Comparison of ENCODE assay signal across 22 cellular contexts in genomic region chr4:69589884-69590283, GRCh38. TPM values are rescaled to one million over a fixed set of nuclear protein-coding genes. Genes with fewer than 3 reads are reported as not detected.
A peak's percentile ranks its signal among the peaks of the same experiment; 100 is the strongest.
DNase-seq lines count a peak whose midpoint lies in the region; ATAC-seq and TF ChIP-seq lines count a peak whose summit lies in the region.
"Had no signal": no experiment of that assay in that cellular context is flagged by ENCODE, and none has a peak within 500 bp of the region (broad histone marks: within the 10 kb centered on the region; RNA-seq: fewer than 3 reads in every experiment).

No MANE protein-coding gene starts in this region.

- H3K9me3 Mint-ChIP-seq in GM23338, result no peaks in the 10 kb centered on the region

- H2AFZ ChIP-seq in GM23338 (peak overlapping the region; percentile 2; the same call in 1 of the 2 replicates), PC-3 (ENCODE audit: low read length) (no peak overlapping the region)

- no peak overlapping the region for H3K4me2 ChIP-seq in GM23338
- H3K4me2 ChIP-seq in PC-3 (ENCODE audit: low read length), result no peak overlapping the region

- intact Hi-C loops in PC-3 (cut with micrococcal nuclease), result no loop called here

- no peak overlapping the region for H3K9ac ChIP-seq in PC-3 (ENCODE audit: low read length)

- DNase-seq in GM23338 (ENCODE audit: low spot score), result no peak
- DNase-seq in H4 (ENCODE audit: low spot score), result peak; percentile 10
- peak; percentile 24 for DNase-seq in PC-3
- DNase-seq in epithelial cell of esophagus (ENCODE audit: low read depth), result peak; percentile 11
- no peak for DNase-seq in SW 1271 (lab: John Stamatoyannopoulos, UW)
- no peak for DNase-seq in cerebellar cortex (ENCODE audit: low spot score)
- no peak for DNase-seq in medulla oblongata (ENCODE audit: extremely low spot score)
- DNase-seq: ACHN; BE2C; C1 segment of cervical spinal cord; CD4-positive, CD25-positive, alpha-beta regulatory T cell; CD8-positive, alpha-beta memory T cell; COR-L47; DMS 273 treated with DMSO at 0.1 percent for 48 hours; DMS53; DND-41; EL; HCEC 1CT; IMR-90 had no signal

- no TSS peak for BruUV-seq in PC-3 (replicated peaks; lab: Mats Ljungman, UMichigan)

- TF ChIP-seq CTCF in GM23338 (conservative IDR thresholded peaks at IDR 0.05; ENCODE audit: low read depth in 2 of 2) (no peak), PC-3 (conservative IDR thresholded peaks at IDR 0.05; ENCODE audit: low read depth, low read length) (no peak), epithelial cell of esophagus (IDR thresholded peaks at IDR 0.05; ENCODE audit: insufficient read depth, low read depth, low read length, missing control alignments) (no peak)

- H3K27ac ChIP-seq in GM23338 (ENCODE audit: low read depth) (no peak overlapping the region), PC-3 (ENCODE audit: low read length) (no peak overlapping the region)
- H3K27ac ChIP-seq: HL-60 had no signal

- no peaks in the 10 kb centered on the region for H3K4me1 Mint-ChIP-seq in GM23338
- H3K4me1 Mint-ChIP-seq: CD4-positive, CD25-positive, alpha-beta regulatory T cell; CD8-positive, alpha-beta memory T cell had no signal

- H3K27me3 ChIP-seq in GM23338 (ENCODE audit: insufficient read depth) (no peaks in the 10 kb centered on the region), PC-3 (ENCODE audit: low read length) (no peaks in the 10 kb centered on the region)
- H3K27me3 ChIP-seq: BE2C had no signal

- H4K20me1 ChIP-seq in GM23338 (replicated peaks; ENCODE audit: insufficient read depth) (no peaks in the 10 kb centered on the region), PC-3 (ENCODE audit: low read length) (no peaks in the 10 kb centered on the region)

- no peaks in the 10 kb centered on the region for H3K9me2 ChIP-seq in GM23338 (ENCODE audit: insufficient read depth)
- no peaks in the 10 kb centered on the region for H3K9me2 ChIP-seq in PC-3 (replicated peaks; ENCODE audit: low read length)

- H3K27me3 Mint-ChIP-seq in GM23338 (ENCODE audit: insufficient read depth, low read depth, poor library complexity), result no peaks in the 10 kb centered on the region
- H3K27me3 Mint-ChIP-seq: CD4-positive, CD25-positive, alpha-beta regulatory T cell had no signal

- H3K4me1 ChIP-seq in GM23338 (ENCODE audit: insufficient read depth) (no peaks in the 10 kb centered on the region), PC-3 (ENCODE audit: insufficient read depth, low read length) (no peaks in the 10 kb centered on the region)
- H3K4me1 ChIP-seq: BE2C had no signal

- H3K27ac Mint-ChIP-seq in GM23338, result no peak overlapping the region
- H3K27ac Mint-ChIP-seq: CD4-positive, CD25-positive, alpha-beta regulatory T cell; CD8-positive, alpha-beta memory T cell had no signal

- no peaks in the 10 kb centered on the region for H3K9me3 ChIP-seq in PC-3 (ENCODE audit: low read length)
- H3K9me3 ChIP-seq: BE2C had no signal

- H3F3A ChIP-seq in GM23338 (replicated peaks; ENCODE audit: low read depth) (no peaks in the 10 kb centered on the region), PC-3 (ENCODE audit: low read length, unreplicated experiment) (no peaks in the 10 kb centered on the region)

- H3K36me3 ChIP-seq in GM23338 (ENCODE audit: insufficient read depth) (no peaks in the 10 kb centered on the region), PC-3 (ENCODE audit: low read depth, low read length) (no peaks in the 10 kb centered on the region)
- H3K36me3 ChIP-seq: BE2C had no signal

- H3K4me3 ChIP-seq in GM23338, result no peak overlapping the region
- no peak overlapping the region for H3K4me3 ChIP-seq in PC-3 (ENCODE audit: low read length)
- H3K4me3 ChIP-seq in epithelial cell of esophagus (ENCODE audit: low read length), result no peak overlapping the region
- H3K4me3 ChIP-seq: GM12878 had no signal

- CTCF ChIA-PET in PC-3 (lab: Charles Lee), result no interaction called here

- ATAC-seq in GM23338, result no peak
- ATAC-seq in PC-3, result peak; percentile 55; the same call in 1 of the 2 replicates
- ATAC-seq: GM12878 had no signal

- H3K36me3 Mint-ChIP-seq in GM23338 (ENCODE audit: low read depth), result no peaks in the 10 kb centered on the region
- H3K36me3 Mint-ChIP-seq: CD4-positive, CD25-positive, alpha-beta regulatory T cell; CD8-positive, alpha-beta memory T cell had no signal

- H3K4me3 Mint-ChIP-seq in GM23338, result no peak overlapping the region
- H3K4me3 Mint-ChIP-seq: CD4-positive, CD25-positive, alpha-beta regulatory T cell; CD8-positive, alpha-beta memory T cell had no signal

- no peaks in the 10 kb centered on the region for H3K79me2 ChIP-seq in GM23338 (replicated peaks; ENCODE audit: insufficient read depth)
- no peaks in the 10 kb centered on the region for H3K79me2 ChIP-seq in PC-3 (ENCODE audit: low read length)

- POLR2A ChIA-PET in PC-3 (lab: Charles Lee; ENCODE audit: unreplicated experiment), result no interaction called here

TF ChIP-seq in GM23338, 12 proteins besides CTCF, POLR2A, EP300 and RAD21 (continues in another document):
- no peak for TF ChIP-seq STAT1 (IDR thresholded peaks at IDR 0.05; ENCODE audit: unreplicated experiment)
- no peak for TF ChIP-seq EZH2 (IDR thresholded peaks at IDR 0.05; ENCODE audit: low read depth, unreplicated experiment)
- no peak for TF ChIP-seq REST (IDR thresholded peaks at IDR 0.05; ENCODE audit: unreplicated experiment)
- no peak for TF ChIP-seq JUNB (IDR thresholded peaks at IDR 0.05; ENCODE audit: unreplicated experiment)
- TF ChIP-seq ZNF331 (CRISPR knock-in tag; IDR thresholded peaks at IDR 0.05; ENCODE audit: low read depth), result no peak
- TF ChIP-seq, protein P1, sequence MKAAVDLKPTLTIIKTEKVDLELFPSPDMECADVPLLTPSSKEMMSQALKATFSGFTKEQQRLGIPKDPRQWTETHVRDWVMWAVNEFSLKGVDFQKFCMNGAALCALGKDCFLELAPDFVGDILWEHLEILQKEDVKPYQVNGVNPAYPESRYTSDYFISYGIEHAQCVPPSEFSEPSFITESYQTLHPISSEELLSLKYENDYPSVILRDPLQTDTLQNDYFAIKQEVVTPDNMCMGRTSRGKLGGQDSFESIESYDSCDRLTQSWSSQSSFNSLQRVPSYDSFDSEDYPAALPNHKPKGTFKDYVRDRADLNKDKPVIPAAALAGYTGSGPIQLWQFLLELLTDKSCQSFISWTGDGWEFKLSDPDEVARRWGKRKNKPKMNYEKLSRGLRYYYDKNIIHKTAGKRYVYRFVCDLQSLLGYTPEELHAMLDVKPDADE (IDR thresholded peaks at IDR 0.05), result no peak
- TF ChIP-seq ZNF114 (CRISPR knock-in tag; IDR thresholded peaks at IDR 0.05), result no peak
- no peak for TF ChIP-seq EZH2phosphoT487 (IDR thresholded peaks at IDR 0.05; ENCODE audit: unreplicated experiment)

RNA-seq across cellular contexts. Expression of gene UGT2A2, which starts 49.6 kb away (rescaled TPM):
- not detected in 2 replicates for total RNA-seq in GM23338 (2014; rRNA removed; shearing (Covaris generic))
- not detected in 2 replicates for polyA plus RNA-seq in GM23338 (2016; fragmentation: Nextera tagmentation; extraction: Ambion mirVana)
- not detected in 2 replicates for total RNA-seq in H4 (2014; rRNA removed; shearing (Covaris generic))
- not detected in 2 replicates for total RNA-seq in PC-3 (2014; rRNA removed)
- total RNA-seq: CD4-positive, CD25-positive, alpha-beta regulatory T cell; CD8-positive, alpha-beta memory T cell; G401; GM12878; IMR-90 had no signal
- polyA plus RNA-seq: CD4-positive, CD25-positive, alpha-beta regulatory T cell; CD8-positive, alpha-beta memory T cell; IMR-90 had no signal

Comparison
In these comparisons a context has a peak if more than half of its experiments do, and no peak if none do; other contexts are left out.
1. DNase-seq: peak in H4 (single experiment), PC-3 (single experiment) and epithelial cell of esophagus (single experiment); none in GM23338 (single experiment), SW 1271 (0 of 2), cerebellar cortex (single experiment) and medulla oblongata (single experiment).